In the genomic region with DNA sequence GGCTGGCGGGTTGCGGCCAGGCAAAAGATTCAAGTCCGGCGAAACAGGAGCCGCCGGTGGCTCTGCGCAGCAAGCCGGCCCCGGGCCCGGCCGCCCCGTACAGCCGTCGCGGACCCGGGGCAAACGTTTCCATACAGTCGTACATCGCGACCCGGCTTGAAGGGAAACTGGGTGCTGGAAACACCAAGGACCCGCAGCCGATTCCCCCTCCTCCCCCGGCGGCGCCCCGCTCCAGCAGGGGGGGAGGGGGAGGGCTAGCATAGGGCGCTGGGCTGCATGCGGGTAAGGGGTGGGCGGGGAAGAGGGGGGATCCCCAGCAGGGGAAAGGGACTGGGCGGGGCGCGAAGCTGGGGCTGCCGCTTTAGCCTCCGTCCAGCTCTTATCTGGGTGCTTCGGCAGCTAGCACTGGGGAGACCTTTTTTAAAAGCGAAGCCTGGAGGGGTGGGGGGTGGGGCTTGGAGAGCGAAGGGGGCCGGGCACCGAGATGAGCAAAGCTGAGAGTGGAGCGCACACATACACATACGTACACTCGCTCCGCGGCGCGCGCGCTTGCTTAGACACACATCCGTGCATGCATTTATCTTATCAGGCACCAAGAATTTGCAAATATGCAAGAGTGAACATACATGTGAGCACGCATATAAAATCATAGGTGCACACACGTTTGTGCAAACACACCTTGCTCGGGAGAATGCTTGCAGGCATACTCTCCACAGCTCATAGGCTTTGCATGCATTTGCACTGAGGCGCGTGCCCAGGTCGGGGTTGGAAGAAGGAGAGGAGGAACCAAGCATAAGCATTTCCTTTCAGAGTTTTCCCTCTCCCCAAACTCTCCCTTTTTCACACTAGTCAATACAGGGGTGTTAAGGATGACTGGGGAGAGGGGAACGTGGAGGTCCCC, we compare ENCODE assay signal across 8 cellular contexts. TPM values are rescaled to one million over a fixed set of nuclear protein-coding genes. Genes with fewer than 3 reads are reported as not detected.
DNase-seq lines count a peak whose midpoint lies in the region; ATAC-seq and TF ChIP-seq lines count a peak whose summit lies in the region.

No MANE protein-coding gene starts in this region.

- peaks cover 72% of the 10 kb centered on the region for H3K4me1 Mint-ChIP-seq in activated CD4-positive, alpha-beta memory T cell treated with anti-CD3 and anti-CD28 coated beads for 36 hours (ENCODE audit: low read depth)

- peaks cover 10% of the 10 kb centered on the region for H3K36me3 Mint-ChIP-seq in activated CD4-positive, alpha-beta memory T cell treated with anti-CD3 and anti-CD28 coated beads for 36 hours

- peak overlapping the region; percentile 89 for H3K4me3 Mint-ChIP-seq in activated CD4-positive, alpha-beta memory T cell treated with anti-CD3 and anti-CD28 coated beads for 36 hours

- peak; percentile 35 for ATAC-seq in HG02642 (IDR thresholded peaks at IDR 0.05; ENCODE audit: poor library complexity, unreplicated experiment)

- no peaks in the 10 kb centered on the region for H3K27me3 Mint-ChIP-seq in activated CD4-positive, alpha-beta memory T cell treated with anti-CD3 and anti-CD28 coated beads for 36 hours

- peak overlapping the region; percentile 93 for H3K27ac Mint-ChIP-seq in activated CD4-positive, alpha-beta memory T cell treated with anti-CD3 and anti-CD28 coated beads for 36 hours

- DNase-seq in NCI-H345 (lab: John Stamatoyannopoulos, UW) (peak; percentile 63), medulla oblongata (ENCODE audit: extremely low spot score) (peak; percentile 66), NCI-H1092 (lab: John Stamatoyannopoulos, UW) (no peak)
- DNase-seq in activated CD4-positive, alpha-beta memory T cell treated with anti-CD3 and anti-CD28 coated beads for 36 hours: peak; percentile 88
- peak; percentile 74 for DNase-seq in effector CD4-positive, alpha-beta T cell
- DNase-seq in stimulated activated CD8-positive, alpha-beta memory T cell treated with anti-CD3 and anti-CD28 coated beads, Interleukin-15, amount 100 ng/mL, for 48 hours (ENCODE audit: low read depth in 2 of 2): peak; percentile 72 to 77

- no peaks in the 10 kb centered on the region for H3K9me3 Mint-ChIP-seq in activated CD4-positive, alpha-beta memory T cell treated with anti-CD3 and anti-CD28 coated beads for 36 hours

- CTCF ChIA-PET in activated CD4-positive, alpha-beta memory T cell treated with anti-CD3 and anti-CD28 coated beads for 36 hours (lab: Charles Lee): interaction anchor here (0.6 to 13.0 kb wide), 12 partner anchors 9 to 101 kb away, joined by 3 to 164 read pairs (median 4); partner anchors contain the start of genes AAAS, CSAD, ESPL1 and ZNF740

- POLR2A ChIA-PET in activated CD4-positive, alpha-beta memory T cell treated with anti-CD3 and anti-CD28 coated beads for 36 hours (lab: Charles Lee): interaction anchor here (0.6 to 4.5 kb wide), 19 partner anchors 10 to 1779 kb away, joined by 3 to 33 read pairs (median 5); partner anchors contain the start of genes CSAD, ESPL1, ITGB7 and MYG1

- intact Hi-C loops in activated CD4-positive, alpha-beta memory T cell treated with anti-CD3 and anti-CD28 coated beads for 36 hours (cut with micrococcal nuclease): loop anchor here (1.0 to 5.0 kb wide), 8 partner anchors 11 to 232 kb away; partner anchors contain the start of genes ESPL1, PCBP2 and PFDN5

- TF ChIP-seq POLR2A in GM15510 (IDR thresholded peaks at IDR 0.05; ENCODE audit: borderline replicate concordance, extremely low read depth, insufficient read length): peak; percentile 36

RNA-seq across cellular contexts. Expression of gene RARG, which starts 11.8 kb away (rescaled TPM):
- 10 to 100 TPM; 21.8 to 25.2 TPM for total RNA-seq in activated CD4-positive, alpha-beta memory T cell treated with anti-CD3 and anti-CD28 coated beads for 36 hours

RNA-seq across cellular contexts. Expression of gene ITGB7, which starts 13.2 kb away (rescaled TPM):
- total RNA-seq in activated CD4-positive, alpha-beta memory T cell treated with anti-CD3 and anti-CD28 coated beads for 36 hours: 100 to 1,000 TPM; 168 to 169 TPM

RNA-seq across cellular contexts. Expression of gene CSAD, which starts 39.5 kb away (rescaled TPM):
- 10 to 100 TPM; 21.4 to 23.7 TPM for total RNA-seq in activated CD4-positive, alpha-beta memory T cell treated with anti-CD3 and anti-CD28 coated beads for 36 hours

RNA-seq across cellular contexts. Expression of gene ZNF740, which starts 39.7 kb away (rescaled TPM):
- 10 to 100 TPM; 32.6 to 37.5 TPM for total RNA-seq in activated CD4-positive, alpha-beta memory T cell treated with anti-CD3 and anti-CD28 coated beads for 36 hours

RNA-seq across cellular contexts. Expression of gene ESPL1, which starts 47.9 kb away (rescaled TPM):
- 10 to 100 TPM; 70.0 to 77.2 TPM for total RNA-seq in activated CD4-positive, alpha-beta memory T cell treated with anti-CD3 and anti-CD28 coated beads for 36 hours
